In the genomic region with DNA sequence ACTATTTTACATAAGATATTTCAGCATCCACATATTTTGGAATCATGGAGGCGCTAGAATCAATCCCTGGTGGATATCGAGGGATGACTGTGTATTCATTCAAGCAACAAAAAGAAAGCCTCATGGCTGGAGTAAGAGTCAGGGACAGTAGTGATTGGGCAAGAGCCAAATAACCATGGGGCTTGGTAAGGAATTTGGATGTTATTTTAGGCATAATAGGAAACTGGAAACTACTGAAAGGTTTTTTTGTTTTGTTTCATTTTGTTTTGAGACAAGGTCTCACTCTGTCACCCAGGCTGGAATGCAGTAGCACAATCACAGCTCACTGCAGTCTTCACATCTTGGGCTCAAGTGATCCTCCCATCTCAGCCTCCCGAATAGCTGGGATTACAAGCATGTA, we compare ENCODE assay signal across 22 cellular contexts. TPM values are rescaled to one million over a fixed set of nuclear protein-coding genes. Genes with fewer than 3 reads are reported as not detected.
DNase-seq lines count a peak whose midpoint lies in the region; ATAC-seq, FAIRE-seq and TF ChIP-seq lines count a peak whose summit lies in the region.
"Had no signal": no experiment of that assay in that cellular context is flagged by ENCODE, and none has a peak within 500 bp of the region (broad histone marks: within the 10 kb centered on the region; RNA-seq: fewer than 3 reads in every experiment).

No MANE protein-coding gene starts in this region.

- H3K27ac ChIP-seq in astrocyte (ENCODE audit: low read depth, low read length) (no peak overlapping the region), upper lobe of right lung (no peak overlapping the region)
- H3K27ac ChIP-seq: C4-2B had no signal

- intact Hi-C loops in upper lobe of right lung (cut with DNase I): no loop called here

- H3K4me1 Mint-ChIP-seq in astrocyte (ENCODE audit: low read depth, unreplicated experiment): peaks cover 8% of the 10 kb centered on the region
- H3K4me1 Mint-ChIP-seq: activated naive CD8-positive, alpha-beta T cell treated with anti-CD3 and anti-CD28 coated beads for 36 hours; stimulated activated effector memory CD8-positive, alpha-beta T cell treated with anti-CD3 and anti-CD28 coated beads, Interleukin-12 subunit alpha, Interleukin-12 subunit beta, amount 100 ng/mL, for 72 hours had no signal

- no peaks in the 10 kb centered on the region for H4K20me1 ChIP-seq in astrocyte (ENCODE audit: insufficient read depth, low read length)

- H3K9me3 ChIP-seq in astrocyte (ENCODE audit: insufficient read depth, low read depth, low read length) (no peaks in the 10 kb centered on the region), upper lobe of right lung (no peaks in the 10 kb centered on the region)
- H3K9me3 ChIP-seq: A549 had no signal

- H3K4me2 ChIP-seq in astrocyte (ENCODE audit: low read length): peak overlapping the region; percentile 22

- no peak overlapping the region for H3K4me3 Mint-ChIP-seq in astrocyte (ENCODE audit: unreplicated experiment)
- H3K4me3 Mint-ChIP-seq: activated naive CD8-positive, alpha-beta T cell treated with anti-CD3 and anti-CD28 coated beads for 36 hours; activated T-helper 1 cell treated with anti-CD3 and anti-CD28 coated beads, Interleukin-12 subunit alpha, Interleukin-12 subunit beta, Interleukin-2, Interleukin-4 antibody, amounts not matched to agents 30 ng/mL and 10 ng/mL and 1 ng/mL, durations not matched to agents 14 hours and 24 hours and 36 hours; stimulated activated effector memory CD8-positive, alpha-beta T cell treated with anti-CD3 and anti-CD28 coated beads, Interleukin-12 subunit alpha, Interleukin-12 subunit beta, amount 100 ng/mL, for 72 hours had no signal

- H3K4me1 ChIP-seq in astrocyte (ENCODE audit: insufficient read depth, low read length) (peaks cover 10% of the 10 kb centered on the region), upper lobe of right lung (peaks cover 12% of the 10 kb centered on the region)

- H3K79me2 ChIP-seq in astrocyte (ENCODE audit: insufficient read depth, low read length): no peaks in the 10 kb centered on the region

- TF ChIP-seq CTCF in astrocyte (IDR thresholded peaks at IDR 0.05; ENCODE audit: insufficient read depth, low read depth, low read length) (no peak), upper lobe of right lung (IDR thresholded peaks at IDR 0.05) (no peak)

- H3K9me3 Mint-ChIP-seq in astrocyte (ENCODE audit: unreplicated experiment): no peaks in the 10 kb centered on the region
- H3K9me3 Mint-ChIP-seq: activated naive CD8-positive, alpha-beta T cell treated with anti-CD3 and anti-CD28 coated beads for 36 hours; activated T-helper 1 cell treated with anti-CD3 and anti-CD28 coated beads, Interleukin-12 subunit alpha, Interleukin-12 subunit beta, Interleukin-2, Interleukin-4 antibody, amounts not matched to agents 30 ng/mL and 10 ng/mL and 1 ng/mL, durations not matched to agents 14 hours and 24 hours and 36 hours; stimulated activated effector memory CD8-positive, alpha-beta T cell treated with anti-CD3 and anti-CD28 coated beads, Interleukin-12 subunit alpha, Interleukin-12 subunit beta, amount 100 ng/mL, for 72 hours had no signal

- peak; percentile 47 for DNase-seq in AG08396 (ENCODE audit: low spot score)
- DNase-seq in HCEC 1CT: peak; percentile 32
- DNase-seq in astrocyte (ENCODE audit: low read depth): peak; percentile 65
- peak; percentile 52 for DNase-seq in hepatic stellate cell (ENCODE audit: low spot score)
- no peak for DNase-seq in GM03348 (ENCODE audit: low spot score)
- DNase-seq in NCI-H1417 (lab: John Stamatoyannopoulos, UW): no peak
- DNase-seq in upper lobe of right lung: no peak
- DNase-seq: activated CD4-positive, alpha-beta T cell treated with anti-CD3 and anti-CD28 coated beads for 4 hours; activated naive CD8-positive, alpha-beta T cell treated with anti-CD3 and anti-CD28 coated beads for 36 hours; GDM1; NCI-H1092 treated with DMSO at 0.1 percent for 48 hours; NCI-H2081; NCI-H446 had no signal

- H3K27me3 Mint-ChIP-seq in astrocyte (ENCODE audit: low read depth, unreplicated experiment): peaks cover 6% of the 10 kb centered on the region

- ATAC-seq in GM21737 (IDR thresholded peaks at IDR 0.05; ENCODE audit: unreplicated experiment) (no peak), upper lobe of right lung (no peak)
- ATAC-seq: stimulated activated effector memory CD8-positive, alpha-beta T cell treated with anti-CD3 and anti-CD28 coated beads, Interleukin-12 subunit alpha, Interleukin-12 subunit beta, amount 100 ng/mL, for 72 hours had no signal

- peaks cover 3% of the 10 kb centered on the region for H3K36me3 Mint-ChIP-seq in astrocyte (ENCODE audit: low read depth, unreplicated experiment)
- H3K36me3 Mint-ChIP-seq: activated naive CD8-positive, alpha-beta T cell treated with anti-CD3 and anti-CD28 coated beads for 36 hours; stimulated activated effector memory CD8-positive, alpha-beta T cell treated with anti-CD3 and anti-CD28 coated beads, Interleukin-12 subunit alpha, Interleukin-12 subunit beta, amount 100 ng/mL, for 72 hours had no signal

- H3K36me3 ChIP-seq in astrocyte (ENCODE audit: insufficient read depth, low read length): no peaks in the 10 kb centered on the region
- no peaks in the 10 kb centered on the region for H3K36me3 ChIP-seq in upper lobe of right lung

- no peak overlapping the region for H3K9ac ChIP-seq in astrocyte (ENCODE audit: low read length)

- no peak overlapping the region for H2AFZ ChIP-seq in astrocyte (ENCODE audit: low read depth, low read length)

- H3K27ac Mint-ChIP-seq in astrocyte (ENCODE audit: unreplicated experiment): no peak overlapping the region
- H3K27ac Mint-ChIP-seq: activated naive CD8-positive, alpha-beta T cell treated with anti-CD3 and anti-CD28 coated beads for 36 hours; activated T-helper 1 cell treated with anti-CD3 and anti-CD28 coated beads, Interleukin-12 subunit alpha, Interleukin-12 subunit beta, Interleukin-2, Interleukin-4 antibody, amounts not matched to agents 30 ng/mL and 10 ng/mL and 1 ng/mL, durations not matched to agents 14 hours and 24 hours and 36 hours; progenitor cell of endocrine pancreas; stimulated activated effector memory CD8-positive, alpha-beta T cell treated with anti-CD3 and anti-CD28 coated beads, Interleukin-12 subunit alpha, Interleukin-12 subunit beta, amount 100 ng/mL, for 72 hours had no signal

- no peaks in the 10 kb centered on the region for H3K27me3 ChIP-seq in astrocyte (ENCODE audit: insufficient read depth, low read length)
- no peaks in the 10 kb centered on the region for H3K27me3 ChIP-seq in upper lobe of right lung

- FAIRE-seq in astrocyte (lab: Jason Lieb, UNC): no peak
- FAIRE-seq: A549, bronchial epithelial cell, endothelial cell of umbilical vein, HTR-8/SVneo had no signal

- H3K4me3 ChIP-seq in astrocyte (ENCODE audit: insufficient read depth, low read depth, low read length): no peak overlapping the region
- no peak overlapping the region for H3K4me3 ChIP-seq in upper lobe of right lung
- H3K4me3 ChIP-seq: A549 had no signal

RNA-seq across cellular contexts. Expression of gene EYA3, which starts 33.8 kb away (rescaled TPM):
- total RNA-seq in astrocyte (22.1 and 23.7 TPM in 2 replicates), upper lobe of right lung (21.0 TPM)

RNA-seq across cellular contexts. Expression of gene PTAFR, which starts 54.3 kb away (rescaled TPM):
- total RNA-seq in astrocyte: 0.24 and 0.32 TPM in 2 replicates
- total RNA-seq in upper lobe of right lung: 31.6 TPM

Comparison
In these comparisons a context has a peak if more than half of its experiments do, and no peak if none do; other contexts are left out.
1. DNase-seq: peak in AG08396 (single experiment), HCEC 1CT (single experiment), astrocyte (single experiment) and hepatic stellate cell (single experiment); none in GM03348 (single experiment), NCI-H1417 (0 of 3) and upper lobe of right lung (single experiment).
2. RNA of gene PTAFR, which starts 54.3 kb away (total RNA-seq): 31.6 TPM in upper lobe of right lung (single experiment); 0.24 to 0.32 TPM in astrocyte; every median in the first group is over 10 times any median in the second.